ENCODE assay signal across 22 cellular contexts in the genomic region with DNA sequence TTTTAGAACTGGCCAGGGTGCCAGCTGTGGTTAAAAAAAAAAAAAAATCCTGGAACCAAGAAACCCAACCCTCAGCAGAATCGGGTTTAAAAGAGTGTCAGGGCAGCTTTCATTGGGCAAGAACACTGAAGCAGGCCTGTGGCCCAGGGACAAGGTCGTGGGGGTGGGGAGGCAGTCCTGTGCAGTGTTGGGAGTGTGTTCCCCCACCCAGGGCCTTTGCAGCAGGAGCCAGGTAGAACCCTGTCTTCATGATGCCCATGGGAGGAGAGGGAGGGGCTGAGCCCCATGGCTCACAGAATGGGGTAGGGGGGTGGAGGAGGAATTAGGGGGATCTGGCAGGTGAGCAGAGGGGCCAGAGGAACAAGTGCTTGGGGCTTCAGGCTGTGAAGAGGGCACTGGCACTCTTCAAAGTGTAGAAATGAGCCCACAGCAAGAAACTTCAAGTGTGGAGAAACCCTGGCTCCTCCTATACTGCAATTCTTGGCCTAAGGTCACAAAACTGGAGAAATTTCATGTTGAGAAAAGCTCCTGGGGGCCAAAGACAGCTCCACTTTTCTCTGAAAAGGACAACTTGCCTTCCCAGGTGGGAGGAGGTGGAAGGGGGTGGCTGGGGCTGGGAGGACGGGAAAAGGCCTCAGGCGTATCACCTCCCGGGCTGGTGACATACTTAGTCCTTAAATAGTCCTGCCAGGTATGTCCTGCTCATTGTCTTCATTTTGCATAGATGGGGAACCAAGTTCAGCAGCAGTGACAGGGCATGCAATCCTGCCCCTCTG. TPM values are rescaled to one million over a fixed set of nuclear protein-coding genes. Genes with fewer than 3 reads are reported as not detected.
DNase-seq lines count a peak whose midpoint lies in the region; ATAC-seq and TF ChIP-seq lines count a peak whose summit lies in the region.
"Had no signal": no experiment of that assay in that cellular context is flagged by ENCODE, and none has a peak within 500 bp of the region (broad histone marks: within the 10 kb centered on the region; RNA-seq: fewer than 3 reads in every experiment).

No MANE protein-coding gene starts in this region.

- TF ChIP-seq CTCF in GM20000 (IDR thresholded peaks at IDR 0.05; ENCODE audit: extremely low read depth, missing control alignments) (no peak), choroid plexus epithelial cell (conservative IDR thresholded peaks at IDR 0.05; ENCODE audit: low read depth, low read length) (no peak), osteoblast (IDR thresholded peaks at IDR 0.05; ENCODE audit: extremely low read depth, low read depth, low read length) (no peak), right atrium auricular region (IDR thresholded peaks at IDR 0.05) (no peak)

- H3K27ac Mint-ChIP-seq in CD4-positive, CD25-positive, alpha-beta regulatory T cell = peak overlapping the region in 1 of 3 donors; percentile 36
- H3K27ac Mint-ChIP-seq: activated CD4-positive, alpha-beta memory T cell treated with anti-CD3 and anti-CD28 coated beads for 36 hours; activated naive CD4-positive, alpha-beta T cell treated with anti-CD3 and anti-CD28 coated beads, Interleukin-2, amount 10 ng/mL, durations not matched to agents 7 days and 5 days; T-cell had no signal

- H3K27ac ChIP-seq in CD4-positive, CD25-positive, alpha-beta regulatory T cell (ENCODE audit: insufficient read depth, low read length, poor library complexity, severe bottlenecking) = no peak overlapping the region
- H3K27ac ChIP-seq in osteoblast (ENCODE audit: low read depth, low read length) = no peak overlapping the region
- no peak overlapping the region for H3K27ac ChIP-seq in right atrium auricular region
- H3K27ac ChIP-seq: gastroesophageal sphincter had no signal

- H3K4me1 ChIP-seq in CD4-positive, CD25-positive, alpha-beta regulatory T cell (ENCODE audit: control insufficient read depth, insufficient read depth, low read length, poor library complexity, severe bottlenecking) = peaks cover 6% of the 10 kb centered on the region
- H3K4me1 ChIP-seq in osteoblast (ENCODE audit: insufficient read depth, low read length) (peaks cover 5% of the 10 kb centered on the region), right atrium auricular region (peaks cover 0 to 17% of the 10 kb centered on the region in 2 donors)

- no peaks in the 10 kb centered on the region for H3K27me3 ChIP-seq in CD4-positive, CD25-positive, alpha-beta regulatory T cell (ENCODE audit: control insufficient read depth, insufficient read depth, low read length)
- H3K27me3 ChIP-seq in osteoblast (ENCODE audit: insufficient read depth, low read length) (no peaks in the 10 kb centered on the region), right atrium auricular region (no peaks in the 10 kb centered on the region)
- H3K27me3 ChIP-seq: gastroesophageal sphincter had no signal

- H3K79me2 ChIP-seq in osteoblast (ENCODE audit: insufficient read depth, low read length) = no peaks in the 10 kb centered on the region

- no peak overlapping the region for H3K4me3 ChIP-seq in CD4-positive, CD25-positive, alpha-beta regulatory T cell (ENCODE audit: low read depth, low read length)
- H3K4me3 ChIP-seq in choroid plexus epithelial cell (ENCODE audit: low read depth, low read length) (no peak overlapping the region), osteoblast (ENCODE audit: insufficient read depth, low read length) (no peak overlapping the region), right atrium auricular region (no peak overlapping the region)
- H3K4me3 ChIP-seq: gastroesophageal sphincter had no signal

- peaks cover 0 to 11% (median 0%) of the 10 kb centered on the region in 4 donors for H3K4me1 Mint-ChIP-seq in CD4-positive, CD25-positive, alpha-beta regulatory T cell

- DNase-seq in CD4-positive, CD25-positive, alpha-beta regulatory T cell = no peak
- peak; percentile 18 for DNase-seq in GM20000 (ENCODE audit: low spot score)
- DNase-seq in choroid plexus epithelial cell (ENCODE audit: low read depth) = peak; percentile 25
- peak; percentile 84 for DNase-seq in osteoblast (ENCODE audit: insufficient read length, low spot score, missing footprints)
- DNase-seq in activated CD4-positive, alpha-beta T cell treated with anti-CD3 and anti-CD28 coated beads, Interleukin-2, amount 50 U/mL, for 1 hour = no peak
- no peak for DNase-seq in central memory CD4-positive, alpha-beta T cell
- no peak for DNase-seq in right atrium auricular region (ENCODE audit: low spot score)
- DNase-seq in SW 1271 (lab: John Stamatoyannopoulos, UW) = no peak
- DNase-seq: ACHN; activated CD4-positive, alpha-beta memory T cell treated with anti-CD3 and anti-CD28 coated beads for 36 hours; activated CD8-positive, alpha-beta memory T cell treated with anti-CD3 and anti-CD28 coated beads, Interleukin-2, amount 50 U/mL, for 4 hours; activated naive CD4-positive, alpha-beta T cell treated with anti-CD3 and anti-CD28 coated beads, Interleukin-2, amount 10 ng/mL, durations not matched to agents 7 days and 5 days; Caco-2; naive B cell; NCI-H1048; NCI-H187; NK-92 treated with Interleukin-12 subunit alpha and Interleukin-12 subunit beta, amount 100 ng/mL, for 24 hours; T-cell had no signal

- H3K4me2 ChIP-seq in osteoblast (ENCODE audit: insufficient read depth, low read length) = no peak overlapping the region

- H4K20me1 ChIP-seq in osteoblast (ENCODE audit: insufficient read depth, low read length) = no peaks in the 10 kb centered on the region

- peak overlapping the region in 3 of 4 donors; percentile 8 to 57 (median 54) for H3K4me3 Mint-ChIP-seq in CD4-positive, CD25-positive, alpha-beta regulatory T cell
- H3K4me3 Mint-ChIP-seq: activated CD4-positive, alpha-beta memory T cell treated with anti-CD3 and anti-CD28 coated beads for 36 hours; activated naive CD4-positive, alpha-beta T cell treated with anti-CD3 and anti-CD28 coated beads, Interleukin-2, amount 10 ng/mL, durations not matched to agents 7 days and 5 days had no signal

- H3K9me3 ChIP-seq in CD4-positive, CD25-positive, alpha-beta regulatory T cell (ENCODE audit: control insufficient read depth in 2 of 2, low read length in 2 of 2) = peaks cover 0 to 8% of the 10 kb centered on the region in 2 experiments
- no peaks in the 10 kb centered on the region for H3K9me3 ChIP-seq in osteoblast (ENCODE audit: low read depth, low read length)
- no peaks in the 10 kb centered on the region for H3K9me3 ChIP-seq in right atrium auricular region
- H3K9me3 ChIP-seq: Caco-2, gastroesophageal sphincter had no signal

- H3K36me3 ChIP-seq in CD4-positive, CD25-positive, alpha-beta regulatory T cell (ENCODE audit: control insufficient read depth, insufficient read depth, low read length) = no peaks in the 10 kb centered on the region
- H3K36me3 ChIP-seq in osteoblast (ENCODE audit: insufficient read depth, low read length) (peaks cover 12% of the 10 kb centered on the region), right atrium auricular region (peaks cover 13% of the 10 kb centered on the region)

- H3K27me3 Mint-ChIP-seq in CD4-positive, CD25-positive, alpha-beta regulatory T cell = no peaks in the 10 kb centered on the region
- H3K27me3 Mint-ChIP-seq: activated CD4-positive, alpha-beta memory T cell treated with anti-CD3 and anti-CD28 coated beads for 36 hours; activated naive CD4-positive, alpha-beta T cell treated with anti-CD3 and anti-CD28 coated beads, Interleukin-2, amount 10 ng/mL, durations not matched to agents 7 days and 5 days; naive B cell; T-cell had no signal

- peaks cover 17% of the 10 kb centered on the region for H3K36me3 Mint-ChIP-seq in CD4-positive, CD25-positive, alpha-beta regulatory T cell

- no peak for ATAC-seq in CD4-positive, CD25-positive, alpha-beta regulatory T cell (ENCODE audit: low read depth in 2 of 2)
- ATAC-seq: gastroesophageal sphincter, left lobe of liver, Panc1, T-cell had no signal

- H3K9me3 Mint-ChIP-seq in CD4-positive, CD25-positive, alpha-beta regulatory T cell = peaks cover 0 to 10% (median 0%) of the 10 kb centered on the region in 7 donors

- no peak overlapping the region for H2AFZ ChIP-seq in osteoblast (ENCODE audit: low read length)

RNA-seq across cellular contexts. Expression of a gene that starts 39.4 kb away (rescaled TPM):
- total RNA-seq in CD4-positive, CD25-positive, alpha-beta regulatory T cell = 0.20 TPM
- polyA plus RNA-seq in CD4-positive, CD25-positive, alpha-beta regulatory T cell = under 1 TPM in 2 of 4 donors, not detected in 2; 0.02 to 0.05 TPM
- 11.8 and 12.7 TPM in 2 replicates for total RNA-seq in osteoblast
- 10 to 100 TPM in 1 of 2 donors, 1 to 10 TPM in 1; 9.1 to 11.0 TPM for total RNA-seq in right atrium auricular region
- total RNA-seq: activated CD4-positive, alpha-beta memory T cell treated with anti-CD3 and anti-CD28 coated beads for 36 hours; H4 had no signal

Comparison
In these comparisons a context has a peak if more than half of its experiments do, and no peak if none do; other contexts are left out.
1. DNase-seq: peak in GM20000 (single experiment), choroid plexus epithelial cell (single experiment) and osteoblast (single experiment); none in CD4-positive, CD25-positive, alpha-beta regulatory T cell (0 of 3), activated CD4-positive, alpha-beta T cell treated with anti-CD3 and anti-CD28 coated beads, Interleukin-2, amount 50 U/mL, for 1 hour (single experiment), central memory CD4-positive, alpha-beta T cell (single experiment), right atrium auricular region (single experiment) and SW 1271 (0 of 2).